1 cellular context compared by ENCODE assay signal in genomic region chr11:71451596-71452353, GRCh38.
TF ChIP-seq lines count a peak whose summit lies in the region.

No MANE protein-coding gene starts in this region.

TF ChIP-seq in SK-N-SH, 30 proteins besides CTCF, POLR2A, EP300 and RAD21 (continued from another document):
- no peak for TF ChIP-seq ZBTB33 (IDR thresholded peaks at IDR 0.05; ENCODE audit: borderline replicate concordance, low read depth)
- no peak for TF ChIP-seq TEAD4 (IDR thresholded peaks at IDR 0.05; ENCODE audit: borderline replicate concordance, insufficient read depth)
- no peak for TF ChIP-seq ELF1 (IDR thresholded peaks at IDR 0.05)
- TF ChIP-seq CHD2 (IDR thresholded peaks at IDR 0.05; ENCODE audit: low read length, partially characterized antibody): no peak
- no peak for TF ChIP-seq FOSL2 (IDR thresholded peaks at IDR 0.05; ENCODE audit: borderline replicate concordance, low read depth)
- TF ChIP-seq NFIC (IDR thresholded peaks at IDR 0.05; ENCODE audit: borderline replicate concordance): no peak
- TF ChIP-seq RCOR1 (IDR thresholded peaks at IDR 0.05; ENCODE audit: low read length): no peak
- TF ChIP-seq GABPA (IDR thresholded peaks at IDR 0.05; ENCODE audit: low read depth): no peak
- TF ChIP-seq, protein P1, sequence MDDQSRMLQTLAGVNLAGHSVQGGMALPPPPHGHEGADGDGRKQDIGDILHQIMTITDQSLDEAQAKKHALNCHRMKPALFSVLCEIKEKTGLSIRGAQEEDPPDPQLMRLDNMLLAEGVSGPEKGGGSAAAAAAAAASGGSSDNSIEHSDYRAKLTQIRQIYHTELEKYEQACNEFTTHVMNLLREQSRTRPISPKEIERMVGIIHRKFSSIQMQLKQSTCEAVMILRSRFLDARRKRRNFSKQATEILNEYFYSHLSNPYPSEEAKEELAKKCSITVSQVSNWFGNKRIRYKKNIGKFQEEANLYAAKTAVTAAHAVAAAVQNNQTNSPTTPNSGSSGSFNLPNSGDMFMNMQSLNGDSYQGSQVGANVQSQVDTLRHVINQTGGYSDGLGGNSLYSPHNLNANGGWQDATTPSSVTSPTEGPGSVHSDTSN (IDR thresholded peaks at IDR 0.05): no peak
- no peak for TF ChIP-seq POLR2AphosphoS5 (IDR thresholded peaks at IDR 0.05; ENCODE audit: low read depth, low read length)
- TF ChIP-seq SMC3 (IDR thresholded peaks at IDR 0.05; ENCODE audit: low read depth, low read length): no peak
TF ChIP-seq in SK-N-SH: peak in this region for 0.
